In the genomic region with DNA sequence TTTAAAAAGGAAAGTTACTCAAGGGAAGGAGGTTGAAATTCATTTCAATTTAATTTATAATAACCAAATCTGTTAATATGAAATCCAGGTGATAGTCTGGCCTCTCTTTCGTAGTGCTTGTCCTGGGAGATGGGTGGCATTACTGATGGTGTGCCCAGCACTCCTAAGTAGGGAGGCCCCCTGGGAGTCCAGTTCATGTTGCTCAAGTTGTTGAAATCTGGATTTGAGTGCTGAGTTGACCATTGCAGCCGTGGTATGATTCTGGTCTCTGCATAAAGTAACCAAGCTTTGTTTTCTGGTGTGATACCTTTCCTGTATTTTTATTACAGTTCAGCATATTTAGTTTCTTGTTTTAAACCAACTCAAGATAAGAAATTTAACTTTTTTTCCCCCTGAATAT, we compare ENCODE assay signal across 19 cellular contexts.
DNase-seq lines count a peak whose midpoint lies in the region; ATAC-seq and TF ChIP-seq lines count a peak whose summit lies in the region.
"Had no signal": no experiment of that assay in that cellular context is flagged by ENCODE, and none has a peak within 500 bp of the region (broad histone marks: within the 10 kb centered on the region; RNA-seq: fewer than 3 reads in every experiment).

No MANE protein-coding gene starts in this region.

- peak overlapping the region; percentile 17 for H3K4me2 ChIP-seq in hepatocyte
- no peak overlapping the region for H3K4me2 ChIP-seq in mesenchymal stem cell (ENCODE audit: low read length, poor library complexity, severe bottlenecking)

- no peak overlapping the region for H2AFZ ChIP-seq in hepatocyte
- H2AFZ ChIP-seq in mesenchymal stem cell (ENCODE audit: low read depth, low read length): no peak overlapping the region

- peaks cover 48% of the 10 kb centered on the region for H4K20me1 ChIP-seq in hepatocyte (ENCODE audit: insufficient read depth, poor library complexity, severe bottlenecking)

- H3K27ac ChIP-seq in Panc1 (ENCODE audit: low read length) (peak overlapping the region; percentile 63), hepatocyte (peak overlapping the region; percentile 76), prostate gland (peak overlapping the region; percentile 46 to 52), transverse colon (peak overlapping the region; percentile 55 to 78 (median 66)), mesenchymal stem cell (ENCODE audit: low read length, poor library complexity, severe bottlenecking) (no peak overlapping the region)

- no peaks in the 10 kb centered on the region for H3K27me3 Mint-ChIP-seq in activated naive CD4-positive, alpha-beta T cell treated with anti-CD3 and anti-CD28 coated beads, Interleukin-2, amount 10 ng/mL, durations not matched to agents 7 days and 5 days
- H3K27me3 Mint-ChIP-seq: B cell; naive thymus-derived CD4-positive, alpha-beta T cell had no signal

- POLR2A ChIA-PET in Panc1 (lab: Charles Lee): no interaction called here

- intact Hi-C loops in Panc1 (cut with micrococcal nuclease; ENCODE audit: unreplicated experiment) (no loop called here), prostate gland (cut with DNase I) (loop anchor here (10.0 kb wide), 1 partner anchor 55 kb away; no protein-coding TSS in a partner anchor), transverse colon (cut with DNase I; ENCODE audit: low total_unique reads) (loop anchor here (10.0 kb wide), 1 partner anchor 45 kb away; no protein-coding TSS in a partner anchor)

- H2AK5ac ChIP-seq in mesenchymal stem cell (ENCODE audit: low read length, severe bottlenecking): no peak overlapping the region

- CTCF ChIA-PET in Panc1 (lab: Charles Lee): no interaction called here
- CTCF ChIA-PET in activated naive CD4-positive, alpha-beta T cell treated with anti-CD3 and anti-CD28 coated beads, Interleukin-2, amount 10 ng/mL, durations not matched to agents 7 days and 5 days (lab: Charles Lee): no interaction called here

- no peak overlapping the region for H3K23ac ChIP-seq in mesenchymal stem cell (ENCODE audit: low read length in 2 of 2)

- TF ChIP-seq CTCF in Panc1 (IDR thresholded peaks at IDR 0.05) (no peak), hepatocyte (IDR thresholded peaks at IDR 0.05; ENCODE audit: poor library complexity) (no peak), prostate gland (IDR thresholded peaks at IDR 0.05) (no peak), transverse colon (IDR thresholded peaks at IDR 0.05) (no peak)

- DNase-seq in Panc1 (ENCODE audit: low read depth, low spot score) (no peak), hepatocyte (ENCODE audit: low spot score) (no peak), prostate gland (ENCODE audit: low spot score) (no peak), transverse colon (no peak), NCI-H345 treated with DMSO at 0.1 percent for 48 hours (lab: John Stamatoyannopoulos, UW; ENCODE audit: unreplicated experiment) (no peak), mesenchymal stem cell (no peak)
- no peak for DNase-seq in activated naive CD4-positive, alpha-beta T cell treated with anti-CD3 and anti-CD28 coated beads, Interleukin-2, amount 10 ng/mL, durations not matched to agents 7 days and 5 days
- DNase-seq: activated effector memory CD4-positive, alpha-beta T cell treated with anti-CD3 and anti-CD28 coated beads, Interleukin-2, amount 50 U/mL, for 16 hours; effector memory CD4-positive, alpha-beta T cell; H7; head of caudate nucleus; naive thymus-derived CD4-positive, alpha-beta T cell; NCI-H1105; NCI-H82; T-helper 2 cell had no signal

- no peaks in the 10 kb centered on the region for H3K27me3 ChIP-seq in Panc1 (ENCODE audit: control insufficient read depth, insufficient read depth, low read length)
- H3K27me3 ChIP-seq in hepatocyte: no peaks in the 10 kb centered on the region
- H3K27me3 ChIP-seq in prostate gland (replicated peaks; ENCODE audit: insufficient read depth): no peaks in the 10 kb centered on the region
- no peaks in the 10 kb centered on the region for H3K27me3 ChIP-seq in transverse colon
- H3K27me3 ChIP-seq in mesenchymal stem cell (ENCODE audit: control insufficient read depth in 1 of 2, insufficient read depth in 1 of 2, low read length in 2 of 2): no peaks in the 10 kb centered on the region
- H3K27me3 ChIP-seq: tibial nerve had no signal

- in situ Hi-C loops in Panc1 (cut with HindIII; ENCODE audit: low pct_unique_long_range_greater_than_20kb, low sequenced_read_pairs): no loop called here
- in situ Hi-C loops in transverse colon (cut with MboI; ENCODE audit: low pct_ligation_motif_present in 1 of 4, low pct_unique_long_range_greater_than_20kb in 1 of 4, low sequenced_read_pairs in 3 of 4): no loop called here

- no peaks in the 10 kb centered on the region for H3K36me3 Mint-ChIP-seq in activated naive CD4-positive, alpha-beta T cell treated with anti-CD3 and anti-CD28 coated beads, Interleukin-2, amount 10 ng/mL, durations not matched to agents 7 days and 5 days

- H3K4me1 Mint-ChIP-seq in activated naive CD4-positive, alpha-beta T cell treated with anti-CD3 and anti-CD28 coated beads, Interleukin-2, amount 10 ng/mL, durations not matched to agents 7 days and 5 days: no peaks in the 10 kb centered on the region
- H3K4me1 Mint-ChIP-seq: B cell had no signal

- peaks cover 88% of the 10 kb centered on the region for H3K4me1 ChIP-seq in Panc1 (ENCODE audit: control insufficient read depth, insufficient read depth, low read length)
- peaks cover 69% of the 10 kb centered on the region for H3K4me1 ChIP-seq in hepatocyte (ENCODE audit: insufficient read depth)
- peaks cover 14% of the 10 kb centered on the region for H3K4me1 ChIP-seq in prostate gland (replicated peaks)
- H3K4me1 ChIP-seq in transverse colon: peaks cover 27 to 73% (median 60%) of the 10 kb centered on the region in 4 donors
- peaks cover 35% of the 10 kb centered on the region for H3K4me1 ChIP-seq in mesenchymal stem cell (ENCODE audit: control insufficient read depth, insufficient read depth, low read depth, low read length)

- H3K4me3 ChIP-seq in Panc1 (ENCODE audit: low read depth in 2 of 2, low read length in 2 of 2) (no peak overlapping the region), hepatocyte (no peak overlapping the region), prostate gland (no peak overlapping the region), transverse colon (no peak overlapping the region), mesenchymal stem cell (ENCODE audit: insufficient read depth in 1 of 2, low read depth in 1 of 2, low read length in 2 of 2) (no peak overlapping the region)
- H3K4me3 ChIP-seq: lung, tibial nerve had no signal

- H2BK15ac ChIP-seq in mesenchymal stem cell (ENCODE audit: low read depth, poor library complexity, severe bottlenecking): no peak overlapping the region

- H4K91ac ChIP-seq in mesenchymal stem cell (ENCODE audit: low read length): no peak overlapping the region

- no peak overlapping the region for H4K8ac ChIP-seq in mesenchymal stem cell (ENCODE audit: low read length)

- no peak overlapping the region for H3K4me3 Mint-ChIP-seq in activated naive CD4-positive, alpha-beta T cell treated with anti-CD3 and anti-CD28 coated beads, Interleukin-2, amount 10 ng/mL, durations not matched to agents 7 days and 5 days
- H3K4me3 Mint-ChIP-seq: B cell; naive thymus-derived CD4-positive, alpha-beta T cell had no signal

- no peak overlapping the region for H3K4ac ChIP-seq in mesenchymal stem cell (ENCODE audit: low read depth in 1 of 2, low read length in 2 of 2)

- no peak overlapping the region for H2BK5ac ChIP-seq in mesenchymal stem cell (ENCODE audit: low read depth, low read length, poor library complexity, severe bottlenecking)

- no peaks in the 10 kb centered on the region for H3K9me3 Mint-ChIP-seq in activated naive CD4-positive, alpha-beta T cell treated with anti-CD3 and anti-CD28 coated beads, Interleukin-2, amount 10 ng/mL, durations not matched to agents 7 days and 5 days
- H3K9me3 Mint-ChIP-seq: naive thymus-derived CD4-positive, alpha-beta T cell had no signal

- no peak overlapping the region for H3K27ac Mint-ChIP-seq in activated naive CD4-positive, alpha-beta T cell treated with anti-CD3 and anti-CD28 coated beads, Interleukin-2, amount 10 ng/mL, durations not matched to agents 7 days and 5 days
- H3K27ac Mint-ChIP-seq: B cell; naive thymus-derived CD4-positive, alpha-beta T cell had no signal

- ATAC-seq in Panc1: no peak
- no peak for ATAC-seq in HG03159 (IDR thresholded peaks at IDR 0.05; ENCODE audit: unreplicated experiment)
- ATAC-seq: naive thymus-derived CD4-positive, alpha-beta T cell had no signal

- H2BK12ac ChIP-seq in mesenchymal stem cell (ENCODE audit: low read length in 2 of 2): no peak overlapping the region

- no peaks in the 10 kb centered on the region for H3K9me2 ChIP-seq in hepatocyte (replicated peaks; ENCODE audit: insufficient read depth)

- H3K36me3 ChIP-seq in Panc1 (ENCODE audit: control insufficient read depth, insufficient read depth, low read length) (peaks cover 4% of the 10 kb centered on the region; the same call in 1 of the 2 replicates), hepatocyte (replicated peaks; ENCODE audit: insufficient read depth, low read depth) (no peaks in the 10 kb centered on the region), prostate gland (no peaks in the 10 kb centered on the region), transverse colon (no peaks in the 10 kb centered on the region), mesenchymal stem cell (ENCODE audit: control insufficient read depth in 1 of 2, insufficient read depth in 2 of 2, low read depth in 1 of 2, low read length in 2 of 2) (peaks cover 9 to 27% of the 10 kb centered on the region in 2 experiments)

- no peak overlapping the region for H2BK120ac ChIP-seq in mesenchymal stem cell (ENCODE audit: low read depth, low read length)

- H3K79me2 ChIP-seq in hepatocyte: peaks cover 97% of the 10 kb centered on the region

- H3K9ac ChIP-seq in mesenchymal stem cell (ENCODE audit: low read length): no peak overlapping the region

- 70% methylated on average over 2 of the region's 2 CpGs for whole genome bisulfite sequencing in hepatocyte (ENCODE audit: low lambda C conversion rate, missing lambda C conversion rate)
- 47% methylated on average over 2 of the region's 2 CpGs for WGBS in prostate gland
- WGBS in transverse colon (ENCODE audit: low coverage in 1 of 2), 2 donors: 70 to 80% methylated on average over 2 of the region's 2 CpGs
- 100% methylated on average over 1 of the region's 2 CpGs for WGBS in mesenchymal stem cell

- no peak for TF ChIP-seq EP300 in transverse colon (IDR thresholded peaks at IDR 0.05; ENCODE audit: low read depth)

- no TSS peak for BruUV-seq in Panc1 (replicated peaks; lab: Mats Ljungman, UMichigan)

- no peak for TF ChIP-seq POLR2A in prostate gland (IDR thresholded peaks at IDR 0.05)
- TF ChIP-seq POLR2A in transverse colon (IDR thresholded peaks at IDR 0.05): no peak

- H3K18ac ChIP-seq in mesenchymal stem cell (ENCODE audit: low read depth in 1 of 2, low read length in 2 of 2): no peak overlapping the region

- H3K14ac ChIP-seq in mesenchymal stem cell (ENCODE audit: low read length in 2 of 2): no peak overlapping the region

- H3K9me3 ChIP-seq in Panc1 (ENCODE audit: control insufficient read depth, insufficient read depth, low read depth, low read length) (no peaks in the 10 kb centered on the region), hepatocyte (ENCODE audit: low read depth) (no peaks in the 10 kb centered on the region), prostate gland (no peaks in the 10 kb centered on the region), transverse colon (no peaks in the 10 kb centered on the region), mesenchymal stem cell (ENCODE audit: control insufficient read depth, low read length) (no peaks in the 10 kb centered on the region)
- H3K9me3 ChIP-seq: tibial nerve had no signal

- peaks cover 2% of the 10 kb centered on the region for H3K79me1 ChIP-seq in mesenchymal stem cell (replicated peaks; ENCODE audit: low read length, poor library complexity, severe bottlenecking)
